Comparison of ENCODE assay signal across 1 cellular context in the genomic region with DNA sequence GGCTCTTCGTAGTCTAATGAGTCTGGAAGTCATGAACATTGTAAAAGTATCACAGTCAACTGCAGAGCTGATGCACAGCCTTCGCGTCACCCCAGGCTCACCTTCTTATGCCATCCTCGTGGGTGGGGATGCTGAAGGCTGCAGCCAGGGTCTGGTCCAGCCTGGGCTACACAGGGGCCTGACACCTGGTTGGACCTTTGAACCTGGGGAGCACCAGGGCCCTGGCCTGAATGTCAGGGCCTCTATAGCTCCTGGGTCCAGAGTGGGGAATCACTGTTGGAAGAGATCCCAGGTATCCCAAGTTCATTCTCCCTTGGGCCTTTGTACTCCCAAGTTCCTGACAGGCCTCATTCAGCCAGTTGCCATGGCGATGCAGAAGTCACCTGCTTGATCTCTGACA.
TF ChIP-seq lines count a peak whose summit lies in the region.

No MANE protein-coding gene starts in this region.

TF ChIP-seq in HepG2, 621 proteins besides CTCF, POLR2A, EP300 and RAD21 (continued from another document):
- TF ChIP-seq, protein P1, sequence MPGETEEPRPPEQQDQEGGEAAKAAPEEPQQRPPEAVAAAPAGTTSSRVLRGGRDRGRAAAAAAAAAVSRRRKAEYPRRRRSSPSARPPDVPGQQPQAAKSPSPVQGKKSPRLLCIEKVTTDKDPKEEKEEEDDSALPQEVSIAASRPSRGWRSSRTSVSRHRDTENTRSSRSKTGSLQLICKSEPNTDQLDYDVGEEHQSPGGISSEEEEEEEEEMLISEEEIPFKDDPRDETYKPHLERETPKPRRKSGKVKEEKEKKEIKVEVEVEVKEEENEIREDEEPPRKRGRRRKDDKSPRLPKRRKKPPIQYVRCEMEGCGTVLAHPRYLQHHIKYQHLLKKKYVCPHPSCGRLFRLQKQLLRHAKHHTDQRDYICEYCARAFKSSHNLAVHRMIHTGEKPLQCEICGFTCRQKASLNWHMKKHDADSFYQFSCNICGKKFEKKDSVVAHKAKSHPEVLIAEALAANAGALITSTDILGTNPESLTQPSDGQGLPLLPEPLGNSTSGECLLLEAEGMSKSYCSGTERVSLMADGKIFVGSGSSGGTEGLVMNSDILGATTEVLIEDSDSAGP (CRISPR knock-in tag; IDR thresholded peaks at IDR 0.05; ENCODE audit: borderline replicate concordance): no peak
- TF ChIP-seq ZMAT5 (CRISPR knock-in tag; IDR thresholded peaks at IDR 0.05; ENCODE audit: borderline replicate concordance, low read depth): no peak
